10 cellular contexts compared by ENCODE assay signal in the genomic region with DNA sequence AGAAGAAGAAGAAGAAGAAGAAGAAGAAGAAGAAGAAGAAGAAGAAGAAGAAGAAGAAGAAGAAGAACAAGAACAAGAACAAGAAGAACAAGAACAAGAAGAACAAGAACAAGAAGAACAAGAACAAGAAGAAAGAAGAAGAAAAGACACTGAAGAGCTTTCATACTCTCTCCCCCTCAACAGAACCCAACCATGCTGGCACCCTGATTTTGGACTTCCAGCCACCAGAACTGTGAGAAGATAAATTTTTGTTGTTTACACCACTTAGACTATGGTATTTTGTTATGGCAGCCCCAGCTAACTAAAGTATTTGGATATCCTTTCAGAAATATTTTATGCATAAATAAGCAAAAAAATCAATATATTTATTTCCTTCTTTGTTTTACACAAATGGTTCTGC. TPM values are rescaled to one million over a fixed set of nuclear protein-coding genes. Genes with fewer than 3 reads are reported as not detected.
"Had no signal": no experiment of that assay in that cellular context is flagged by ENCODE, and none has a peak within 500 bp of the region (broad histone marks: within the 10 kb centered on the region; RNA-seq: fewer than 3 reads in every experiment).

No MANE protein-coding gene starts in this region.

RNA-seq across cellular contexts. Expression of a gene that starts 36.1 kb away (rescaled TPM):
- total RNA-seq: natural killer cell treated with Interleukin-12 subunit alpha and Interleukin-12 subunit beta and Interleukin-15 and Interleukin-18, amount 100 ng/mL, for 72 hours; neural crest cell; osteocyte; pulmonary artery endothelial cell; right atrium auricular region; smooth muscle cell; suprapubic skin; transverse colon; ureter; vagina had no signal
- polyA plus RNA-seq: smooth muscle cell had no signal
